Comparison of ENCODE assay signal across 23 cellular contexts in the genomic region with DNA sequence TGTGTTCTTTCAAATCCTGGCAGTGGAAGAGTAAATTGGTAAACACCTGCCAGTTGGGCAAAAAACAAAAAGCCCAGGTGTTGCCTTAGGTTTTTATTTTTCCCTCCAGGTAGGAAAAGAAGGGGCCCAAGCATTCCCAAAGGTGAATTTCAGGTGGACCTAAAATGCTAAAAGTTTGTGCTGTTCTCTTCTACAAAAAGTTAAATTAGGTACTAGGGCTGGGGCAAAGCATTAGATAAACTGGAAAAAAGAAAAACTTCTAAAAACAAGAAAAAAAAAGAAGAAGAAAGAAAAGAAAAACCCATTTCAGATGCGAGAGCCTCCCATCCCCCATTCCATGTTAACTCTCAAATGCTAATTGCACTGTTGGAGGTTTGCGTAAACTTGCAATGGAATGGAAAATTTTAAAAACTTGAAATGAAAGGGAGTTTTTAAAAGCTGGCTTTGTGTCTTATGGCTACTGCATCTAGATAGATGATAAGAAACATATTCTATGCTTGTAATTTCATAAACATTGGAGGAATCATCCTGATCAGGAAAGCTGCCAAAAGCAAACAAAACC. TPM values are rescaled to one million over a fixed set of nuclear protein-coding genes. Genes with fewer than 3 reads are reported as not detected.
"Had no signal": no experiment of that assay in that cellular context is flagged by ENCODE, and none has a peak within 500 bp of the region (broad histone marks: within the 10 kb centered on the region; RNA-seq: fewer than 3 reads in every experiment).

No MANE protein-coding gene starts in this region.

- H3K4me1 ChIP-seq: left lung, right atrium auricular region, tibial nerve had no signal

- H3K27ac Mint-ChIP-seq: dendritic cell treated with granulocyte-macrophage colony-stimulating factor and Interleukin-4, amounts not matched to agents 40 ng/mL and 50 ng/mL, for 4 days; progenitor cell of endocrine pancreas; stimulated activated naive CD8-positive, alpha-beta T cell treated with anti-CD3 and anti-CD28 coated beads, Interleukin-15, Interleukin-2, amounts not matched to agents 100 ng/mL and 50 ng/mL, for 24 hours had no signal

- FAIRE-seq: endothelial cell of umbilical vein, urothelium cell line had no signal

- H3K4me3 ChIP-seq: left lung, right atrium auricular region, tibial nerve had no signal

- H3K9me3 Mint-ChIP-seq: dendritic cell treated with granulocyte-macrophage colony-stimulating factor and Interleukin-4, amounts not matched to agents 40 ng/mL and 50 ng/mL, for 4 days; nephron; stimulated activated naive CD8-positive, alpha-beta T cell treated with anti-CD3 and anti-CD28 coated beads, Interleukin-15, Interleukin-2, amounts not matched to agents 100 ng/mL and 50 ng/mL, for 24 hours had no signal

- DNase-seq: activated CD4-positive, alpha-beta T cell treated with anti-CD3 and anti-CD28 coated beads, Interleukin-2, amount 50 U/mL, for 1 hour; activated CD4-positive, CD25-positive, alpha-beta regulatory T cell treated with anti-CD3 and anti-CD28 coated beads, Interleukin-2, amount 50 U/mL, for 72 hours; activated CD8-positive, alpha-beta memory T cell treated with anti-CD3 and anti-CD28 coated beads, Interleukin-2, amount 50 U/mL, for 4 hours; activated effector memory CD4-positive, alpha-beta T cell treated with Interleukin-2 at 50 U/mL for 16 hours; activated naive CD4-positive, alpha-beta T cell treated with anti-CD3 and anti-CD28 coated beads, Interleukin-2, amount 50 U/mL, for 16 hours; activated T-cell treated with anti-CD3 and anti-CD28 coated beads, Interleukin-2, amount 50 U/mL, for 48 hours; effector CD8-positive, alpha-beta T cell; foreskin fibroblast; hippocampal formation; left lung; midbrain; occipital lobe; T1000 had no signal

- H3K36me3 ChIP-seq: left lung, right atrium auricular region, tibial nerve had no signal

- H3K27me3 ChIP-seq: right atrium auricular region, tibial nerve had no signal

- H3K4me3 Mint-ChIP-seq: dendritic cell treated with granulocyte-macrophage colony-stimulating factor and Interleukin-4, amounts not matched to agents 40 ng/mL and 50 ng/mL, for 4 days; nephron; stimulated activated naive CD8-positive, alpha-beta T cell treated with anti-CD3 and anti-CD28 coated beads, Interleukin-15, Interleukin-2, amounts not matched to agents 100 ng/mL and 50 ng/mL, for 24 hours had no signal

- H3K27ac ChIP-seq: left lung, right atrium auricular region, tibial nerve had no signal

- H3K9me3 ChIP-seq: left lung, right atrium auricular region, tibial nerve had no signal

RNA-seq across cellular contexts. Expression of a gene that starts 59.9 kb away (rescaled TPM):
- total RNA-seq: bronchial epithelial cell; endothelial cell of umbilical vein; T-helper 1 cell treated with Interleukin-12 subunit alpha and Interleukin-12 subunit beta and Interleukin-4 antibody, amounts not matched to agents 30 ng/mL and 1 ng/mL, for 36 hours had no signal
- polyA plus RNA-seq: endothelial cell of umbilical vein had no signal
